In the genomic region with DNA sequence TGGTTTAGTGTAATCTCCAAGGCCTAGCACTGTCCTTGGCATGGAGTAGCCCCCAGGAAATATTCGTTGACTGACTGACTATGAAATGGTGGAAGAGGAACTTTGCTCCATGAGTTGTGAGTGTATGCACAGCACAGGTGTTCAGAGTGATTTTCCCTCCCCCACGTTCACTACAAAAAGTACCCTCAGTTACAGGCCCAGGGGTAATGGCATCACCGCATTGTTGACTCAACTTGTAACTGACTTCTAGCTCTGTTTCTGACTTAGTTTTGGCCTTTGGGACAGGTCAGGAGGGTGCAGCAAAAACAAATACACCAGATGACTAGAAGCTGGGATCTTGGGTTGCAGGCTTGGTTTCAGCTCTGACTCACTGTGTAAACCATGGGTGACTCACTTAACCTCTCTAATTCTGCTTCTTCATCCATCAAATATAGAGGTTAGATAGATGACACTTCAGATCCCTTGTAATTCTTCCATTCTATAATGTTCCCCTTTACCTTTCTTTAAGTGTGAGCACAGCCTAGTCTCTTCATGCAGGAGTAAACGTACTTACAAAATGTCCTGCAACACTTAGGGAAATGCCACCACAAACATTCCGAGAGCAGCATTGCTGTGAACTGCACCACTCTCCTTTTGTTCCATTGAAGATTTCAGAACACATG, we compare ENCODE assay signal across 8 cellular contexts.
DNase-seq lines count a peak whose midpoint lies in the region; ATAC-seq, FAIRE-seq and TF ChIP-seq lines count a peak whose summit lies in the region.

No MANE protein-coding gene starts in this region.

- H2AFZ ChIP-seq in GM12878 (ENCODE audit: control insufficient read depth, low read depth, low read length), result no peak overlapping the region
- no peak overlapping the region for H2AFZ ChIP-seq in trophoblast cell (ENCODE audit: insufficient read depth, low read length, poor library complexity)

- H3K4ac ChIP-seq in trophoblast cell (ENCODE audit: low read depth, low read length), result no peak overlapping the region

- H3K18ac ChIP-seq in trophoblast cell (ENCODE audit: low read length), result no peak overlapping the region

- H3K4me1 ChIP-seq in heart left ventricle (peaks cover 0 to 31% (median 1%) of the 10 kb centered on the region in 12 donors), GM12878 (ENCODE audit: control insufficient read depth, insufficient read depth, low read length) (peaks cover 9% of the 10 kb centered on the region), trophoblast cell (ENCODE audit: control insufficient read depth in 1 of 2, insufficient read depth in 2 of 2, low read length in 2 of 2) (peaks cover 0 to 3% of the 10 kb centered on the region in 2 experiments)

- no peaks in the 10 kb centered on the region for H3K9me3 Mint-ChIP-seq in osteocyte (ENCODE audit: unreplicated experiment)

- peaks cover 26% of the 10 kb centered on the region for H3K4me1 Mint-ChIP-seq in osteocyte (ENCODE audit: unreplicated experiment)

- FAIRE-seq in RCC 7860 (lab: Jason Lieb, UNC) (peak; percentile 96), GM12878 (lab: Jason Lieb, UNC) (peak; percentile 81)

- RAD21 ChIA-PET in GM12878 (lab: Charles Lee; ENCODE audit: unreplicated experiment), result no interaction called here

- no peaks in the 10 kb centered on the region for H3K9me3 ChIP-seq in heart left ventricle
- peaks cover 2% of the 10 kb centered on the region; the same call in 1 of the 3 replicates for H3K9me3 ChIP-seq in GM12878 (replicated peaks; ENCODE audit: control insufficient read depth, insufficient read depth, low read length)
- H3K9me3 ChIP-seq in trophoblast cell (ENCODE audit: insufficient read depth, low read depth, low read length), result no peaks in the 10 kb centered on the region

- no peaks in the 10 kb centered on the region for H4K20me1 ChIP-seq in GM12878 (ENCODE audit: control insufficient read depth, insufficient read depth)

- H2BK5ac ChIP-seq in trophoblast cell (ENCODE audit: low read depth, low read length, poor library complexity), result no peak overlapping the region

- H3K79me2 ChIP-seq in GM12878 (ENCODE audit: control insufficient read depth, insufficient read depth, low read length), result no peaks in the 10 kb centered on the region
- H3K79me2 ChIP-seq in trophoblast cell (ENCODE audit: control insufficient read depth, insufficient read depth, low read length, poor library complexity), result no peaks in the 10 kb centered on the region

- H3K9ac ChIP-seq in GM12878 (ENCODE audit: control insufficient read depth, insufficient read depth, low read length), result no peak overlapping the region
- H3K9ac ChIP-seq in trophoblast cell (ENCODE audit: low read length), result no peak overlapping the region

- peak overlapping the region in 1 of 12 donors; percentile 38 for H3K27ac ChIP-seq in heart left ventricle
- no peak overlapping the region for H3K27ac ChIP-seq in GM12878 (ENCODE audit: control insufficient read depth, insufficient read depth)
- H3K27ac ChIP-seq in trophoblast cell (ENCODE audit: low read depth, low read length), result no peak overlapping the region

- no peak overlapping the region for H3K14ac ChIP-seq in trophoblast cell (ENCODE audit: low read length)

- peak; percentile 5; the same call in 1 of the 2 replicates for TF ChIP-seq RAD21 in GM12878 (IDR thresholded peaks at IDR 0.05; ENCODE audit: insufficient read depth, low read depth, low read length)

- ATAC-seq in heart left ventricle (peak in 3 of 4 donors; percentile 39 to 80 (median 52)), Right ventricle myocardium inferior (no peak), HG02981 (IDR thresholded peaks at IDR 0.05; ENCODE audit: unreplicated experiment) (peak; percentile 92), GM12878 (peak; percentile 95)

- CTCF ChIA-PET in GM12878 (lab: Yijun Ruan, JAX), result no interaction called here

- no peaks in the 10 kb centered on the region for H3K79me1 ChIP-seq in trophoblast cell (ENCODE audit: low read length)

- H3K27me3 Mint-ChIP-seq in osteocyte (ENCODE audit: unreplicated experiment), result peaks cover 4% of the 10 kb centered on the region

- H3K36me3 ChIP-seq in heart left ventricle, result no peaks in the 10 kb centered on the region
- no peaks in the 10 kb centered on the region for H3K36me3 ChIP-seq in GM12878 (ENCODE audit: control insufficient read depth in 2 of 2, insufficient read depth in 2 of 2, low read length in 1 of 2)
- no peaks in the 10 kb centered on the region for H3K36me3 ChIP-seq in trophoblast cell (ENCODE audit: control insufficient read depth in 1 of 2, insufficient read depth in 2 of 2, low read length in 2 of 2)

- in situ Hi-C loops in GM12878 (cut with MboI), result no loop called here

- intact Hi-C loops in heart left ventricle (cut with DNase I) (no loop called here), Right ventricle myocardium inferior (cut with DNase I) (no loop called here), GM12878 (cut with micrococcal nuclease; ENCODE audit: unreplicated experiment) (loop anchor here (2.0 kb wide), 1 partner anchor 122 kb away; no protein-coding TSS in a partner anchor)

- no peak overlapping the region for H2BK12ac ChIP-seq in trophoblast cell (ENCODE audit: low read length)

- no peak overlapping the region for H3K4me3 Mint-ChIP-seq in osteocyte (ENCODE audit: unreplicated experiment)

- 83 to 89% (median 88%) methylated on average over 5 of the region's 5 CpGs for WGBS in heart left ventricle, 4 donors
- WGBS in GM12878 (ENCODE audit: insufficient coverage, insufficient replicate concordance, low lambda C conversion rate, missing lambda C conversion rate), result 5% methylated on average over 5 of the region's 5 CpGs
- no CpG with 5 or more reads among the region's 5 CpGs for WGBS in trophoblast cell (ENCODE audit: extremely low coverage, insufficient coverage, insufficient read length)

- H4K91ac ChIP-seq in trophoblast cell (ENCODE audit: low read depth, low read length), result no peak overlapping the region

- no peak overlapping the region for H2AK5ac ChIP-seq in trophoblast cell (ENCODE audit: low read length)

- no peaks in the 10 kb centered on the region for H3K27me3 ChIP-seq in heart left ventricle
- no peaks in the 10 kb centered on the region for H3K27me3 ChIP-seq in GM12878 (replicated peaks in 1 of 2; ENCODE audit: control insufficient read depth in 2 of 2, insufficient read depth in 2 of 2, low read length in 1 of 2)
- H3K27me3 ChIP-seq in trophoblast cell (ENCODE audit: insufficient read depth, low read length), result no peaks in the 10 kb centered on the region

- H4K8ac ChIP-seq in trophoblast cell (ENCODE audit: low read depth, low read length), result no peak overlapping the region

- SMC1A ChIA-PET in GM12878 (lab: Charles Lee; ENCODE audit: uncharacterized antibody, unreplicated experiment), result no interaction called here

- H3K4me3 ChIP-seq in heart left ventricle (no peak overlapping the region), GM12878 (no peak overlapping the region), trophoblast cell (ENCODE audit: low read depth, low read length) (no peak overlapping the region)

- H2BK120ac ChIP-seq in trophoblast cell (ENCODE audit: insufficient read depth, low read length, poor library complexity), result no peak overlapping the region

- peak overlapping the region; percentile 29 for H3K27ac Mint-ChIP-seq in osteocyte (ENCODE audit: unreplicated experiment)

- no peak for TF ChIP-seq POLR2A in heart left ventricle (IDR thresholded peaks at IDR 0.05)
- no peak for TF ChIP-seq POLR2A in GM12878 (IDR thresholded peaks at IDR 0.05; ENCODE audit: low read depth, low read length)

- H3K23ac ChIP-seq in trophoblast cell (ENCODE audit: low read length), result no peak overlapping the region

- DNase-seq in heart left ventricle (no peak), Right ventricle myocardium inferior (ENCODE audit: missing footprints) (no peak), RCC 7860 (ENCODE audit: low spot score) (peak; percentile 92), GM12878 (ENCODE audit: low read depth, low spot score) (peak; percentile 65), osteocyte (ENCODE audit: extremely low spot score, unreplicated experiment) (no peak), trophoblast cell (no peak), DMS79 treated with DMSO at 0.1 percent for 48 hours (lab: John Stamatoyannopoulos, UW) (no peak)

- no TSS peak for BruUV-seq in GM12878 (replicated peaks; lab: Mats Ljungman, UMichigan)

- H3K36me3 Mint-ChIP-seq in osteocyte (ENCODE audit: unreplicated experiment), result no peaks in the 10 kb centered on the region

- H3K4me2 ChIP-seq in GM12878 (ENCODE audit: control insufficient read depth, insufficient read depth) (peak overlapping the region; percentile 44; the same call in 1 of the 2 replicates), trophoblast cell (ENCODE audit: low read length) (no peak overlapping the region)

- TF ChIP-seq EP300 in GM12878 (IDR thresholded peaks at IDR 0.05; ENCODE audit: borderline replicate concordance in 1 of 2, control insufficient read depth in 1 of 2, low read depth in 2 of 2, low read length in 2 of 2), result peak; percentile 33 to 38; a peak in 1 of 4 replicates

- TF ChIP-seq CTCF in heart left ventricle (IDR thresholded peaks at IDR 0.05) (no peak), GM12878 (IDR thresholded peaks at IDR 0.05 in 2 of 3, conservative IDR thresholded peaks at IDR 0.05 in 1 of 3; ENCODE audit: control insufficient read depth in 2 of 3, extremely low read depth in 1 of 3, insufficient read depth in 1 of 3, low read depth in 3 of 3, low read length in 3 of 3) (no peak), osteocyte (IDR thresholded peaks at IDR 0.05) (no peak)

- H4K12ac ChIP-seq in trophoblast cell (ENCODE audit: low read depth, low read length), result no peak overlapping the region

- POLR2A ChIA-PET in GM12878 (lab: Charles Lee), result no interaction called here

TF ChIP-seq in GM12878, 131 proteins besides CTCF, POLR2A, EP300 and RAD21 (continues in another document):
- TF ChIP-seq PML (IDR thresholded peaks at IDR 0.05; ENCODE audit: low read length) (peak; percentile 91), IRF5 (IDR thresholded peaks at IDR 0.05; ENCODE audit: borderline replicate concordance) (no peak), ZZZ3 (IDR thresholded peaks at IDR 0.05; ENCODE audit: control insufficient read depth, insufficient read length, low read depth) (no peak), MTA3 (IDR thresholded peaks at IDR 0.05; ENCODE audit: borderline replicate concordance, low read length) (peak; percentile 94), IKZF1 (conservative IDR thresholded peaks at IDR 0.05) (peak; percentile 53), TCF12 (IDR thresholded peaks at IDR 0.05; ENCODE audit: low read depth, low read length) (peak; percentile 95), IKZF2 (IDR thresholded peaks at IDR 0.05) (peak; percentile 73 to 75), SP1 (IDR thresholded peaks at IDR 0.05; ENCODE audit: low read depth, low read length) (peak; percentile 50)

Comparison
In these comparisons a context has a peak if more than half of its experiments do, and no peak if none do; other contexts are left out.
1. DNase-seq: peak in RCC 7860 (single experiment) and GM12878 (single experiment); none in heart left ventricle (0 of 5), Right ventricle myocardium inferior (single experiment), osteocyte (single experiment), trophoblast cell (0 of 2) and DMS79 treated with DMSO at 0.1 percent for 48 hours (single experiment).